ENCODE assay signal across 8 cellular contexts in genomic region chr13:114025432-114026127, GRCh38. TPM values are rescaled to one million over a fixed set of nuclear protein-coding genes. Genes with fewer than 3 reads are reported as not detected.
A peak's percentile ranks its signal among the peaks of the same experiment; 100 is the strongest.
DNase-seq lines count a peak whose midpoint lies in the region; ATAC-seq, FAIRE-seq and TF ChIP-seq lines count a peak whose summit lies in the region.
"Had no signal": no experiment of that assay in that cellular context is flagged by ENCODE, and none has a peak within 500 bp of the region (broad histone marks: within the 10 kb centered on the region; RNA-seq: fewer than 3 reads in every experiment).

No MANE protein-coding gene starts in this region.

- intact Hi-C loops in activated T-helper 2 cell treated with anti-CD3 and anti-CD28 coated beads, Interferon-gamma antibody, Interleukin-2, Interleukin-4, amounts not matched to agents 10 μg/mL and 5 μg/mL and 100 μg/mL, durations not matched to agents 14 hours and 24 hours and 36 hours (cut with micrococcal nuclease): no loop called here
- intact Hi-C loops in kidney (cut with DNase I): no loop called here

- no peak for DNase-seq in WTC11 (ENCODE audit: low spot score)
- DNase-seq in iris pigment epithelial cell (ENCODE audit: low read depth): peak; percentile 58
- no peak for DNase-seq in stimulated activated naive CD8-positive, alpha-beta T cell treated with anti-CD3 and anti-CD28 coated beads, Interleukin-15, amount 100 ng/mL, for 72 hours
- no peak for DNase-seq in activated T-helper 2 cell treated with anti-CD3 and anti-CD28 coated beads, Interferon-gamma antibody, Interleukin-2, Interleukin-4, amounts not matched to agents 10 μg/mL and 5 μg/mL and 100 μg/mL, durations not matched to agents 14 hours and 24 hours and 36 hours (ENCODE audit: low spot score)
- no peak for DNase-seq in kidney

- H3K27ac Mint-ChIP-seq in WTC11: peak overlapping the region; percentile 77
- peak overlapping the region; percentile 82 to 95 for H3K27ac Mint-ChIP-seq in stimulated activated naive CD8-positive, alpha-beta T cell treated with anti-CD3 and anti-CD28 coated beads, Interleukin-15, amount 100 ng/mL, for 72 hours
- no peak overlapping the region for H3K27ac Mint-ChIP-seq in activated T-helper 2 cell treated with anti-CD3 and anti-CD28 coated beads, Interferon-gamma antibody, Interleukin-2, Interleukin-4, amounts not matched to agents 10 μg/mL and 5 μg/mL and 100 μg/mL, durations not matched to agents 14 hours and 24 hours and 36 hours
- H3K27ac Mint-ChIP-seq: mesothelial cell of epicardium had no signal

- no peak overlapping the region for H3K4me3 Mint-ChIP-seq in WTC11
- H3K4me3 Mint-ChIP-seq in stimulated activated naive CD8-positive, alpha-beta T cell treated with anti-CD3 and anti-CD28 coated beads, Interleukin-15, amount 100 ng/mL, for 72 hours: no peak overlapping the region
- no peak overlapping the region for H3K4me3 Mint-ChIP-seq in activated T-helper 2 cell treated with anti-CD3 and anti-CD28 coated beads, Interferon-gamma antibody, Interleukin-2, Interleukin-4, amounts not matched to agents 10 μg/mL and 5 μg/mL and 100 μg/mL, durations not matched to agents 14 hours and 24 hours and 36 hours (ENCODE audit: low read depth)
- H3K4me3 Mint-ChIP-seq: mesothelial cell of epicardium had no signal

- CTCF ChIA-PET in WTC11 (lab: Charles Lee): interaction anchor here (0.6 to 2.1 kb wide), 3 partner anchors 9 to 36 kb away, joined by 3 to 10 read pairs (median 4); no protein-coding TSS in a partner anchor

- no peak overlapping the region for H3K27ac ChIP-seq in kidney (ENCODE audit: low read depth in 2 of 2, low read length in 2 of 2)

- peaks cover 7% of the 10 kb centered on the region for H3K4me1 Mint-ChIP-seq in WTC11
- peaks cover 25% of the 10 kb centered on the region for H3K4me1 Mint-ChIP-seq in stimulated activated naive CD8-positive, alpha-beta T cell treated with anti-CD3 and anti-CD28 coated beads, Interleukin-15, amount 100 ng/mL, for 72 hours
- no peaks in the 10 kb centered on the region for H3K4me1 Mint-ChIP-seq in activated T-helper 2 cell treated with anti-CD3 and anti-CD28 coated beads, Interferon-gamma antibody, Interleukin-2, Interleukin-4, amounts not matched to agents 10 μg/mL and 5 μg/mL and 100 μg/mL, durations not matched to agents 14 hours and 24 hours and 36 hours (ENCODE audit: low read depth)

- peaks cover 3 to 6% of the 10 kb centered on the region in 2 donors for H3K4me1 ChIP-seq in kidney (ENCODE audit: control insufficient read depth in 1 of 2, insufficient read depth in 1 of 2, low read depth in 1 of 2, low read length in 2 of 2)

- peak; percentile 57 for ATAC-seq in HG02885 (IDR thresholded peaks at IDR 0.05; ENCODE audit: poor library complexity, unreplicated experiment)
- no peak for ATAC-seq in WTC11
- ATAC-seq in stimulated activated naive CD8-positive, alpha-beta T cell treated with anti-CD3 and anti-CD28 coated beads, Interleukin-15, amount 100 ng/mL, for 72 hours: no peak
- no peak for ATAC-seq in GM21526 (IDR thresholded peaks at IDR 0.05; ENCODE audit: low FRiP score, unreplicated experiment)

- FAIRE-seq in kidney (lab: Jason Lieb, UNC): no peak

- H3K36me3 Mint-ChIP-seq in WTC11: peaks cover 4% of the 10 kb centered on the region; the same call in 1 of the 2 replicates
- H3K36me3 Mint-ChIP-seq in activated T-helper 2 cell treated with anti-CD3 and anti-CD28 coated beads, Interferon-gamma antibody, Interleukin-2, Interleukin-4, amounts not matched to agents 10 μg/mL and 5 μg/mL and 100 μg/mL, durations not matched to agents 14 hours and 24 hours and 36 hours (ENCODE audit: low read depth): peaks cover 11% of the 10 kb centered on the region
- H3K36me3 Mint-ChIP-seq: mesothelial cell of epicardium had no signal

- H3K9ac ChIP-seq in kidney (ENCODE audit: low read length in 2 of 2): no peak overlapping the region

- TF ChIP-seq CTCF in WTC11 (IDR thresholded peaks at IDR 0.05): no peak
- no peak for TF ChIP-seq CTCF in kidney (IDR thresholded peaks at IDR 0.05; ENCODE audit: borderline replicate concordance, extremely low read depth, insufficient read depth)

- no peak overlapping the region for H3K4me3 ChIP-seq in kidney (ENCODE audit: low read length in 2 of 2)

- no peaks in the 10 kb centered on the region for H3K36me3 ChIP-seq in kidney (ENCODE audit: control insufficient read depth in 1 of 2, insufficient read depth in 2 of 2, low read length in 2 of 2)

- peaks cover under 1% of the 10 kb centered on the region; the same call in 1 of the 2 replicates for H3K9me3 Mint-ChIP-seq in WTC11
- H3K9me3 Mint-ChIP-seq in stimulated activated naive CD8-positive, alpha-beta T cell treated with anti-CD3 and anti-CD28 coated beads, Interleukin-15, amount 100 ng/mL, for 72 hours: no peaks in the 10 kb centered on the region
- peaks cover under 1% of the 10 kb centered on the region for H3K9me3 Mint-ChIP-seq in activated T-helper 2 cell treated with anti-CD3 and anti-CD28 coated beads, Interferon-gamma antibody, Interleukin-2, Interleukin-4, amounts not matched to agents 10 μg/mL and 5 μg/mL and 100 μg/mL, durations not matched to agents 14 hours and 24 hours and 36 hours
- H3K9me3 Mint-ChIP-seq: mesothelial cell of epicardium had no signal

- H3K9me3 ChIP-seq in kidney (ENCODE audit: control insufficient read depth in 1 of 2, low read length in 2 of 2): no peaks in the 10 kb centered on the region

- POLR2A ChIA-PET in WTC11 (lab: Charles Lee): interaction anchor here (0.6 kb wide), 1 partner anchor 359 kb away, joined by 3 read pairs; the partner anchor contains the start of gene GRK1

- no peaks in the 10 kb centered on the region for H3K27me3 Mint-ChIP-seq in WTC11 (ENCODE audit: low read depth)
- no peaks in the 10 kb centered on the region for H3K27me3 Mint-ChIP-seq in stimulated activated naive CD8-positive, alpha-beta T cell treated with anti-CD3 and anti-CD28 coated beads, Interleukin-15, amount 100 ng/mL, for 72 hours
- no peaks in the 10 kb centered on the region for H3K27me3 Mint-ChIP-seq in activated T-helper 2 cell treated with anti-CD3 and anti-CD28 coated beads, Interferon-gamma antibody, Interleukin-2, Interleukin-4, amounts not matched to agents 10 μg/mL and 5 μg/mL and 100 μg/mL, durations not matched to agents 14 hours and 24 hours and 36 hours (ENCODE audit: low read depth)

TF ChIP-seq in WTC11, 78 proteins besides CTCF, POLR2A, EP300 and RAD21:
- TF ChIP-seq FOXK1 (CRISPR knock-in tag; IDR thresholded peaks at IDR 0.05) (no peak), ZNF423 (CRISPR knock-in tag; IDR thresholded peaks at IDR 0.05) (peak; percentile 59), TEAD4 (CRISPR knock-in tag; IDR thresholded peaks at IDR 0.05) (no peak)

RNA-seq across cellular contexts. Expression of gene C13orf46, which starts 51.7 kb away (rescaled TPM):
- 0.27 to 0.50 TPM (median 0.37 TPM) in 3 replicates for total RNA-seq in WTC11 (2021)
- total RNA-seq in activated T-helper 2 cell treated with anti-CD3 and anti-CD28 coated beads, Interferon-gamma antibody, Interleukin-2, Interleukin-4, amounts not matched to agents 10 μg/mL and 5 μg/mL and 100 μg/mL, durations not matched to agents 14 hours and 24 hours and 36 hours: 0.16 and 0.27 TPM in 2 replicates
- total RNA-seq in kidney: 1.1 TPM
- not detected for polyA plus RNA-seq in kidney (ENCODE audit: insufficient read depth, low read depth, low replicate concordance)
